ENCODE assay signal across 1 cellular context in the genomic region with DNA sequence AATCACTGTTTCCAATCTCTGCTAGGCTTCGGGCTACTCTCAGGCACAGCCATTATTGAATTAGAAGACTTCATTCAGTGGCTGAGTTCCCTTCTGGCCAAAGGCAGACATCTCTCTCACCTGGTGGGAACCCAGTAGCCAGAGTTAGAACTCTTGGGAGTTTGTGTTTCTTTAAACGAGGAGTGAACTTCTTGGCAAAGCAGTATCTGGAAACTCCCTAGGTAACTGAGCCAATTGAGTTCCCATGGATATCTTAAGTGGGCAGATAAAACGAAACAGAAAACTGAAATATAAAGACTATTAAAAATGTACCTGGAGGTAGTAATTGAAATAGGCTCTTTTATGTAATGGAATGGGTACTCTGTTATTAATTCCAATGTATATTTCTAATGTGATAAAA.
TF ChIP-seq lines count a peak whose summit lies in the region.

No MANE protein-coding gene starts in this region.

TF ChIP-seq in GM23338, 12 proteins besides CTCF, POLR2A, EP300 and RAD21 (continued from another document):
- TF ChIP-seq, protein P1, sequence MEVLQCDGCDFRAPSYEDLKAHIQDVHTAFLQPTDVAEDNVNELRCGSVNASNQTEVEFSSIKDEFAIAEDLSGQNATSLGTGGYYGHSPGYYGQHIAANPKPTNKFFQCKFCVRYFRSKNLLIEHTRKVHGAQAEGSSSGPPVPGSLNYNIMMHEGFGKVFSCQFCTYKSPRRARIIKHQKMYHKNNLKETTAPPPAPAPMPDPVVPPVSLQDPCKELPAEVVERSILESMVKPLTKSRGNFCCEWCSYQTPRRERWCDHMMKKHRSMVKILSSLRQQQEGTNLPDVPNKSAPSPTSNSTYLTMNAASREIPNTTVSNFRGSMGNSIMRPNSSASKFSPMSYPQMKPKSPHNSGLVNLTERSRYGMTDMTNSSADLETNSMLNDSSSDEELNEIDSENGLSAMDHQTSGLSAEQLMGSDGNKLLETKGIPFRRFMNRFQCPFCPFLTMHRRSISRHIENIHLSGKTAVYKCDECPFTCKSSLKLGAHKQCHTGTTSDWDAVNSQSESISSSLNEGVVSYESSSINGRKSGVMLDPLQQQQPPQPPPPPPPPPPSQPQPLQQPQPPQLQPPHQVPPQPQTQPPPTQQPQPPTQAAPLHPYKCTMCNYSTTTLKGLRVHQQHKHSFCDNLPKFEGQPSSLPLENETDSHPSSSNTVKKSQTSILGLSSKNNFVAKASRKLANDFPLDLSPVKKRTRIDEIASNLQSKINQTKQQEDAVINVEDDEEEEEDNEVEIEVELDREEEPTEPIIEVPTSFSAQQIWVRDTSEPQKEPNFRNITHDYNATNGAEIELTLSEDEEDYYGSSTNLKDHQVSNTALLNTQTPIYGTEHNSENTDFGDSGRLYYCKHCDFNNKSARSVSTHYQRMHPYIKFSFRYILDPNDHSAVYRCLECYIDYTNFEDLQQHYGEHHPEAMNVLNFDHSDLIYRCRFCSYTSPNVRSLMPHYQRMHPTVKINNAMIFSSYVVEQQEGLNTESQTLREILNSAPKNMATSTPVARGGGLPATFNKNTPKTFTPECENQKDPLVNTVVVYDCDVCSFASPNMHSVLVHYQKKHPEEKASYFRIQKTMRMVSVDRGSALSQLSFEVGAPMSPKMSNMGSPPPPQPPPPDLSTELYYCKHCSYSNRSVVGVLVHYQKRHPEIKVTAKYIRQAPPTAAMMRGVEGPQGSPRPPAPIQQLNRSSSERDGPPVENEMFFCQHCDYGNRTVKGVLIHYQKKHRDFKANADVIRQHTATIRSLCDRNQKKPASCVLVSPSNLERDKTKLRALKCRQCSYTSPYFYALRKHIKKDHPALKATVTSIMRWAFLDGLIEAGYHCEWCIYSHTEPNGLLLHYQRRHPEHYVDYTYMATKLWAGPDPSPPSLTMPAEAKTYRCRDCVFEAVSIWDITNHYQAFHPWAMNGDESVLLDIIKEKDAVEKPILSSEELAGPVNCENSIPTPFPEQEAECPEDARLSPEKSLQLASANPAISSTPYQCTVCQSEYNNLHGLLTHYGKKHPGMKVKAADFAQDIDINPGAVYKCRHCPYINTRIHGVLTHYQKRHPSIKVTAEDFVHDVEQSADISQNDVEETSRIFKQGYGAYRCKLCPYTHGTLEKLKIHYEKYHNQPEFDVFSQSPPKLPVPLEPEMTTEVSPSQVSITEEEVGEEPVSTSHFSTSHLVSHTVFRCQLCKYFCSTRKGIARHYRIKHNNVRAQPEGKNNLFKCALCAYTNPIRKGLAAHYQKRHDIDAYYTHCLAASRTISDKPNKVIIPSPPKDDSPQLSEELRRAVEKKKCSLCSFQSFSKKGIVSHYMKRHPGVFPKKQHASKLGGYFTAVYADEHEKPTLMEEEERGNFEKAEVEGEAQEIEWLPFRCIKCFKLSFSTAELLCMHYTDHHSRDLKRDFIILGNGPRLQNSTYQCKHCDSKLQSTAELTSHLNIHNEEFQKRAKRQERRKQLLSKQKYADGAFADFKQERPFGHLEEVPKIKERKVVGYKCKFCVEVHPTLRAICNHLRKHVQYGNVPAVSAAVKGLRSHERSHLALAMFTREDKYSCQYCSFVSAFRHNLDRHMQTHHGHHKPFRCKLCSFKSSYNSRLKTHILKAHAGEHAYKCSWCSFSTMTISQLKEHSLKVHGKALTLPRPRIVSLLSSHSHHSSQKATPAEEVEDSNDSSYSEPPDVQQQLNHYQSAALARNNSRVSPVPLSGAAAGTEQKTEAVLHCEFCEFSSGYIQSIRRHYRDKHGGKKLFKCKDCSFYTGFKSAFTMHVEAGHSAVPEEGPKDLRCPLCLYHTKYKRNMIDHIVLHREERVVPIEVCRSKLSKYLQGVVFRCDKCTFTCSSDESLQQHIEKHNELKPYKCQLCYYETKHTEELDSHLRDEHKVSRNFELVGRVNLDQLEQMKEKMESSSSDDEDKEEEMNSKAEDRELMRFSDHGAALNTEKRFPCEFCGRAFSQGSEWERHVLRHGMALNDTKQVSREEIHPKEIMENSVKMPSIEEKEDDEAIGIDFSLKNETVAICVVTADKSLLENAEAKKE (CRISPR knock-in tag; IDR thresholded peaks at IDR 0.05): no peak
- TF ChIP-seq JUNB (IDR thresholded peaks at IDR 0.05; ENCODE audit: unreplicated experiment): no peak
- TF ChIP-seq POLR2AphosphoS5 (IDR thresholded peaks at IDR 0.05; ENCODE audit: low read depth): no peak
- no peak for TF ChIP-seq EZH2 (IDR thresholded peaks at IDR 0.05; ENCODE audit: low read depth, unreplicated experiment)
TF ChIP-seq in GM23338: peak in this region for 0.
